ENCODE assay signal across 1 cellular context in genomic region chr15:48109212-48109611, GRCh38.
TF ChIP-seq lines count a peak whose summit lies in the region.

No MANE protein-coding gene starts in this region.

TF ChIP-seq in GM23338, 12 proteins besides CTCF, POLR2A, EP300 and RAD21 (continued from another document):
- TF ChIP-seq ZNF462 (CRISPR knock-in tag; IDR thresholded peaks at IDR 0.05), result no peak
- TF ChIP-seq NANOG (IDR thresholded peaks at IDR 0.05; ENCODE audit: borderline replicate concordance), result no peak
- TF ChIP-seq, protein P1, sequence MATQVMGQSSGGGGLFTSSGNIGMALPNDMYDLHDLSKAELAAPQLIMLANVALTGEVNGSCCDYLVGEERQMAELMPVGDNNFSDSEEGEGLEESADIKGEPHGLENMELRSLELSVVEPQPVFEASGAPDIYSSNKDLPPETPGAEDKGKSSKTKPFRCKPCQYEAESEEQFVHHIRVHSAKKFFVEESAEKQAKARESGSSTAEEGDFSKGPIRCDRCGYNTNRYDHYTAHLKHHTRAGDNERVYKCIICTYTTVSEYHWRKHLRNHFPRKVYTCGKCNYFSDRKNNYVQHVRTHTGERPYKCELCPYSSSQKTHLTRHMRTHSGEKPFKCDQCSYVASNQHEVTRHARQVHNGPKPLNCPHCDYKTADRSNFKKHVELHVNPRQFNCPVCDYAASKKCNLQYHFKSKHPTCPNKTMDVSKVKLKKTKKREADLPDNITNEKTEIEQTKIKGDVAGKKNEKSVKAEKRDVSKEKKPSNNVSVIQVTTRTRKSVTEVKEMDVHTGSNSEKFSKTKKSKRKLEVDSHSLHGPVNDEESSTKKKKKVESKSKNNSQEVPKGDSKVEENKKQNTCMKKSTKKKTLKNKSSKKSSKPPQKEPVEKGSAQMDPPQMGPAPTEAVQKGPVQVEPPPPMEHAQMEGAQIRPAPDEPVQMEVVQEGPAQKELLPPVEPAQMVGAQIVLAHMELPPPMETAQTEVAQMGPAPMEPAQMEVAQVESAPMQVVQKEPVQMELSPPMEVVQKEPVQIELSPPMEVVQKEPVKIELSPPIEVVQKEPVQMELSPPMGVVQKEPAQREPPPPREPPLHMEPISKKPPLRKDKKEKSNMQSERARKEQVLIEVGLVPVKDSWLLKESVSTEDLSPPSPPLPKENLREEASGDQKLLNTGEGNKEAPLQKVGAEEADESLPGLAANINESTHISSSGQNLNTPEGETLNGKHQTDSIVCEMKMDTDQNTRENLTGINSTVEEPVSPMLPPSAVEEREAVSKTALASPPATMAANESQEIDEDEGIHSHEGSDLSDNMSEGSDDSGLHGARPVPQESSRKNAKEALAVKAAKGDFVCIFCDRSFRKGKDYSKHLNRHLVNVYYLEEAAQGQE (IDR thresholded peaks at IDR 0.05; ENCODE audit: unreplicated experiment), result no peak
- no peak for TF ChIP-seq STAT1 (IDR thresholded peaks at IDR 0.05; ENCODE audit: unreplicated experiment)
- no peak for TF ChIP-seq EZH2 (IDR thresholded peaks at IDR 0.05; ENCODE audit: low read depth, unreplicated experiment)
- no peak for TF ChIP-seq ZNF114 (CRISPR knock-in tag; IDR thresholded peaks at IDR 0.05)
